In the genomic region with DNA sequence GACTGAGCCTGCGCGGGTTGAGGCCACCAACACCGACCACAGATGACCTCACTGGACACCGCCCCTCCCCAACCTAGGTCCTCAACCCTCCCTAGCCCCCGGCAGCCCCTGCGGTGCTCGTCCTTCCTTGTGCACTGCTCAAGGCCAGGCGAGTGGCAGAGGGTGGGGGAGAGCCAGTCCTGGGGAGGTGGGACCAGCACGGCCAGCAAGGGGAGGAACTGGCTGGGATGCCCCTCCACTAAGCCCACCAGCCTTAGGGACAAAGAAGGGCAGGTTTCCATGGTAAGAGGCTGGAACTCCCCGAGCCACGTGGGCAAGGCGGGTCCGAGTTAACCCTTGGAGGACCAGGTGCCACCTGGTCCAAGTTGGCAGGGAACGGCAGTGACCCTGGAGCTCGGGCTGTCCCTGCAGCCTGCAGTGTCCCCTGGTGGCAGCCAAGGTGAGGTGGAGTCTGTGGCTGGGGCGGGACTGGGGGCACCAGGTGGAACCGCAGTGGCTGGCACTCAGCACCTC, we compare ENCODE assay signal across 9 cellular contexts. TPM values are rescaled to one million over a fixed set of nuclear protein-coding genes. Genes with fewer than 3 reads are reported as not detected.
A peak's percentile ranks its signal among the peaks of the same experiment; 100 is the strongest.
DNase-seq lines count a peak whose midpoint lies in the region; ATAC-seq and TF ChIP-seq lines count a peak whose summit lies in the region.
"Had no signal": no experiment of that assay in that cellular context is flagged by ENCODE, and none has a peak within 500 bp of the region (broad histone marks: within the 10 kb centered on the region; RNA-seq: fewer than 3 reads in every experiment).

No MANE protein-coding gene starts in this region.

- H3K4me1 ChIP-seq in PC-9 (replicated peaks; ENCODE audit: insufficient read depth) (no peaks in the 10 kb centered on the region), mucosa of descending colon (ENCODE audit: low read depth) (peaks cover 13% of the 10 kb centered on the region)
- H3K4me1 ChIP-seq: HAP-1 had no signal

- DNase-seq in AG08396 (ENCODE audit: low spot score) (peak; percentile 69), PC-9 (peak in 1 of 2 experiments; percentile 42), mucosa of descending colon (peak in 2 of 3 donors; percentile 61 to 78), NCI-H1694 treated with DMSO at 0.1 percent for 48 hours (lab: John Stamatoyannopoulos, UW) (no peak), NCI-H1048 (lab: John Stamatoyannopoulos, UW) (no peak)
- DNase-seq in central memory CD8-positive, alpha-beta T cell (ENCODE audit: low spot score in 2 of 2) = no peak

- H4K20me1 ChIP-seq in PC-9 (ENCODE audit: insufficient read depth) = no peaks in the 10 kb centered on the region

- no peak overlapping the region for H3K4me2 ChIP-seq in PC-9

- ATAC-seq in central memory CD8-positive, alpha-beta T cell (replicated peaks; ENCODE audit: extremely low read depth, poor library complexity, severe bottlenecking) = peak; percentile 46
- ATAC-seq in mucosa of descending colon = peak; percentile 83
- no peak for ATAC-seq in GM19023 (IDR thresholded peaks at IDR 0.05; ENCODE audit: unreplicated experiment)

- POLR2A ChIA-PET in PC-9 (lab: Charles Lee; ENCODE audit: unreplicated experiment) = no interaction called here

- peaks cover 6% of the 10 kb centered on the region for H3K4me1 Mint-ChIP-seq in central memory CD8-positive, alpha-beta T cell

- no peaks in the 10 kb centered on the region for H3K9me3 Mint-ChIP-seq in central memory CD8-positive, alpha-beta T cell

- H3K36me3 ChIP-seq in PC-9 (ENCODE audit: low read depth) = no peaks in the 10 kb centered on the region
- H3K36me3 ChIP-seq in mucosa of descending colon (ENCODE audit: low read depth) = no peaks in the 10 kb centered on the region

- intact Hi-C loops in PC-9 (cut with micrococcal nuclease; ENCODE audit: unreplicated experiment) = no loop called here
- intact Hi-C loops in mucosa of descending colon (cut with DNase I, micrococcal nuclease) = no loop called here

- H3F3A ChIP-seq in PC-9 (ENCODE audit: insufficient read depth, low read depth) = no peaks in the 10 kb centered on the region

- H3K27ac ChIP-seq in PC-9 = no peak overlapping the region

- H3K9me3 ChIP-seq in PC-9 (ENCODE audit: insufficient read depth, low read depth) (no peaks in the 10 kb centered on the region), mucosa of descending colon (no peaks in the 10 kb centered on the region)
- H3K9me3 ChIP-seq: HAP-1 had no signal

- H3K79me2 ChIP-seq in PC-9 (ENCODE audit: low read depth) = no peaks in the 10 kb centered on the region

- H3K4me3 Mint-ChIP-seq in central memory CD8-positive, alpha-beta T cell = no peak overlapping the region

- H3K36me3 Mint-ChIP-seq in central memory CD8-positive, alpha-beta T cell (ENCODE audit: insufficient read depth) = peaks cover 2% of the 10 kb centered on the region

- TF ChIP-seq CTCF in GM12872 (IDR thresholded peaks at IDR 0.05; ENCODE audit: insufficient read depth, low read depth, low read length) (peak; percentile 82), PC-9 (conservative IDR thresholded peaks at IDR 0.05) (peak; percentile 56), mucosa of descending colon (IDR thresholded peaks at IDR 0.05) (peak; percentile 35)

- no peaks in the 10 kb centered on the region for H3K27me3 Mint-ChIP-seq in central memory CD8-positive, alpha-beta T cell

- H3K9me2 ChIP-seq in PC-9 (ENCODE audit: insufficient read depth) = no peaks in the 10 kb centered on the region

- no peaks in the 10 kb centered on the region for H3K27me3 ChIP-seq in PC-9 (ENCODE audit: insufficient read depth, low read depth)

- no TSS peak for BruUV-seq in PC-9 (replicated peaks; lab: Mats Ljungman, UMichigan)

- H2AFZ ChIP-seq in PC-9 = no peak overlapping the region

- H3K27ac Mint-ChIP-seq in central memory CD8-positive, alpha-beta T cell (ENCODE audit: low read depth) = no peak overlapping the region

- no peak overlapping the region for H3K4me3 ChIP-seq in PC-9
- no peak overlapping the region for H3K4me3 ChIP-seq in mucosa of descending colon
- H3K4me3 ChIP-seq: HAP-1 had no signal

- CTCF ChIA-PET in PC-9 (lab: Charles Lee) = no interaction called here

RNA-seq across cellular contexts. Expression of a gene that starts 9.2 kb away (rescaled TPM):
- total RNA-seq in PC-9 (2021) (4.3 and 11.5 TPM in 2 replicates), mucosa of descending colon (1 to 10 TPM; 1.6 to 4.0 (median 2.5) TPM)

RNA-seq across cellular contexts. Expression of a gene that starts 14.8 kb away (rescaled TPM):
- total RNA-seq in PC-9 (2021) = 34.0 and 43.8 TPM in 2 replicates
- total RNA-seq in mucosa of descending colon = 10 to 100 TPM; 23.2 to 28.9 (median 25.0) TPM

RNA-seq across cellular contexts. Expression of a gene that starts 24.8 kb away (rescaled TPM):
- total RNA-seq in PC-9 (2021) = 3,629 and 4,502 TPM in 2 replicates
- total RNA-seq in mucosa of descending colon = 1,000 to 10,000 TPM; 1,922 to 4,060 (median 3,184) TPM

Comparison
In these comparisons a context has a peak if more than half of its experiments do, and no peak if none do; other contexts are left out.
1. DNase-seq: peak in AG08396 (single experiment) and mucosa of descending colon (2 of 3); none in central memory CD8-positive, alpha-beta T cell (0 of 2), NCI-H1694 treated with DMSO at 0.1 percent for 48 hours (single experiment) and NCI-H1048 (single experiment).
2. Peak in every context shown above with its lines, with median percentiles within 50 percentile points of each other: CTCF ChIP-seq.